Comparison of ENCODE assay signal across 9 cellular contexts in the genomic region with DNA sequence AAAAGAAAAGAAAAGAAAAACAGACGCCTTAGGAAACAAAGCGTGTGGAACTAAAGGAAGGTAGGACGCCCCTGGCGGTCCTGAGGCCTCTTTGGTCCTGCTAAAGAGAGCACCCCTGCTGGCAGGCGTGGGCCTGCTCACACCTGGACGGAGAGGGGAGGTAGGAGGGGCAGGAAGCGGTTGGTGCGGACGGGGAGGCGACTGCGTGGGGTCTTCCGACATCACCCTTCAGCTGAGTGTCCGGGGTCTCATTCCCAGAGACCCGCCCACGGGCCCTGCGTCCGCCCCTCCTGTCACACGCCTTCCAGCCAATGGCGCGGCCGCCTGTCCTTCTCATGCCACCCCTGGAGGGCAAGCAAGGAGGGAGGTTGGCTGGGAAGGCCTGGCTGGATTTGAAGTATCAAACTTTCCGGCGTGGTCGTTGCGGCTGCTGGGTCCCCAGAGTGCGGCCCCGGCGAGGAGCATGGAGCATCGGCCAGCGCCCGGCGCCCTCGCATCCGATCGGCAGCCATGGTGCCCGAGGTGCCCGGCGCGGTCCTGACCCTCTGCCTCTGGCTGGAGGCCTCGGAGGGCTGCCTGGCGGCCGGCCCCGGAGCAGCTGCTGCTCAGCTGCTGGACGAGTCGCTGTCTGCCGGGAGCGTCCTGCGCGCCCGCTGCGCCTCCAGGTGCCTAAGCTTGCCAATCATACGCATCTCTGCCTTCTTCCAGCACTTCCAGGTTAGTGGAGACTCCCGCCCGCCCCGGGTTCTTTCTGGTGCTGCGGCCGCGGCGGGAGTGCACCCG. TPM values are rescaled to one million over a fixed set of nuclear protein-coding genes. Genes with fewer than 3 reads are reported as not detected.
A peak's percentile ranks its signal among the peaks of the same experiment; 100 is the strongest.
DNase-seq lines count a peak whose midpoint lies in the region; ATAC-seq and TF ChIP-seq lines count a peak whose summit lies in the region.
"Had no signal": no experiment of that assay in that cellular context is flagged by ENCODE, and none has a peak within 500 bp of the region (broad histone marks: within the 10 kb centered on the region; RNA-seq: fewer than 3 reads in every experiment).

No MANE protein-coding gene starts in this region.

- no peaks in the 10 kb centered on the region for H3K27me3 ChIP-seq in body of pancreas
- no peaks in the 10 kb centered on the region for H3K27me3 ChIP-seq in prostate gland (replicated peaks; ENCODE audit: insufficient read depth)
- no peaks in the 10 kb centered on the region for H3K27me3 ChIP-seq in SJCRH30

- no peaks in the 10 kb centered on the region for H3K9me3 ChIP-seq in body of pancreas
- no peaks in the 10 kb centered on the region for H3K9me3 ChIP-seq in prostate gland
- H3K9me3 ChIP-seq in SJCRH30 (replicated peaks) = no peaks in the 10 kb centered on the region

- H3K4me3 ChIP-seq in body of pancreas = peak overlapping the region in 1 of 2 donors; percentile 25
- peak overlapping the region; percentile 30 to 34 for H3K4me3 ChIP-seq in prostate gland
- H3K4me3 ChIP-seq in SJCRH30 = no peak overlapping the region
- H3K4me3 ChIP-seq: lung had no signal

- TF ChIP-seq POLR2A in body of pancreas (IDR thresholded peaks at IDR 0.05) (no peak), prostate gland (IDR thresholded peaks at IDR 0.05) (no peak)

- H3K27ac ChIP-seq in body of pancreas (peak overlapping the region in 2 of 4 donors; percentile 36 to 41), prostate gland (no peak overlapping the region), SJCRH30 (no peak overlapping the region)

- no peak overlapping the region for H3K4me3 Mint-ChIP-seq in MCF 10A (ENCODE audit: unreplicated experiment)

- ATAC-seq in GM18868 (IDR thresholded peaks at IDR 0.05; ENCODE audit: unreplicated experiment) (peak; percentile 92), HG03565 (IDR thresholded peaks at IDR 0.05; ENCODE audit: unreplicated experiment) (peak; percentile 68), body of pancreas (peak; percentile 78), GM19467 (IDR thresholded peaks at IDR 0.05; ENCODE audit: unreplicated experiment) (no peak)

- H3K36me3 ChIP-seq in body of pancreas (replicated peaks in 1 of 2; ENCODE audit: insufficient read depth in 1 of 2, low read depth in 2 of 2) (no peaks in the 10 kb centered on the region), prostate gland (no peaks in the 10 kb centered on the region), SJCRH30 (no peaks in the 10 kb centered on the region)

- H3K36me3 Mint-ChIP-seq in MCF 10A (ENCODE audit: insufficient read depth, unreplicated experiment) = no peaks in the 10 kb centered on the region

- CTCF ChIA-PET in MCF 10A (lab: Yijun Ruan, JAX) = no interaction called here

- intact Hi-C loops in body of pancreas (cut with DNase I) (no loop called here), prostate gland (cut with DNase I) (no loop called here), MCF 10A (cut with micrococcal nuclease) (no loop called here)

- H3K9me3 Mint-ChIP-seq in MCF 10A (ENCODE audit: unreplicated experiment) = no peaks in the 10 kb centered on the region

- 3 to 8% methylated on average over 9 to 12 of the region's 60 CpGs for WGBS in body of pancreas, 2 donors
- 0% methylated on average over 10 of the region's 60 CpGs for WGBS in prostate gland

- no peaks in the 10 kb centered on the region for H3K27me3 Mint-ChIP-seq in MCF 10A (ENCODE audit: insufficient read depth, unreplicated experiment)

- DNase-seq in body of pancreas (peak in 2 of 4 donors; percentile 26 to 43), prostate gland (ENCODE audit: low spot score) (peak; percentile 17), SJCRH30 (no peak), MCF 10A (ENCODE audit: unreplicated experiment) (no peak), DMS 273 (lab: John Stamatoyannopoulos, UW; ENCODE audit: unreplicated experiment) (no peak)

- H3K4me1 ChIP-seq in body of pancreas (no peaks in the 10 kb centered on the region), prostate gland (replicated peaks) (no peaks in the 10 kb centered on the region), SJCRH30 (no peaks in the 10 kb centered on the region)

- H3K27ac Mint-ChIP-seq in MCF 10A (ENCODE audit: low read depth, unreplicated experiment) = no peak overlapping the region

- no peaks in the 10 kb centered on the region for H3K4me1 Mint-ChIP-seq in MCF 10A (ENCODE audit: insufficient read depth, unreplicated experiment)

- POLR2A ChIA-PET in MCF 10A (lab: Yijun Ruan, JAX) = no interaction called here

- peak in 4 of 7 experiments; percentile 16 to 65 (median 48) for TF ChIP-seq CTCF in body of pancreas (IDR thresholded peaks at IDR 0.05)
- TF ChIP-seq CTCF in prostate gland (IDR thresholded peaks at IDR 0.05) = peak in 1 of 4 experiments; percentile 32
- TF ChIP-seq CTCF in MCF 10A (IDR thresholded peaks at IDR 0.05; ENCODE audit: unreplicated experiment) = no peak

- BruUV-seq in MCF 10A (replicated peaks; lab: Mats Ljungman, UMichigan) = no TSS peak

RNA-seq across cellular contexts. Expression of gene TMSB4Y, which starts 47.8 kb away (rescaled TPM):
- total RNA-seq in body of pancreas = not detected
- 10 to 100 TPM in 1 of 2 donors, 1 to 10 TPM in 1; 4.3 to 10.1 TPM for total RNA-seq in prostate gland
- not detected in 2 replicates for total RNA-seq in SJCRH30 (2014; rRNA removed; shearing (Covaris generic))
- not detected in 2 replicates for total RNA-seq in MCF 10A (2022)
- total RNA-seq: lung had no signal
